ENCODE assay signal across 1 cellular context in the genomic region with DNA sequence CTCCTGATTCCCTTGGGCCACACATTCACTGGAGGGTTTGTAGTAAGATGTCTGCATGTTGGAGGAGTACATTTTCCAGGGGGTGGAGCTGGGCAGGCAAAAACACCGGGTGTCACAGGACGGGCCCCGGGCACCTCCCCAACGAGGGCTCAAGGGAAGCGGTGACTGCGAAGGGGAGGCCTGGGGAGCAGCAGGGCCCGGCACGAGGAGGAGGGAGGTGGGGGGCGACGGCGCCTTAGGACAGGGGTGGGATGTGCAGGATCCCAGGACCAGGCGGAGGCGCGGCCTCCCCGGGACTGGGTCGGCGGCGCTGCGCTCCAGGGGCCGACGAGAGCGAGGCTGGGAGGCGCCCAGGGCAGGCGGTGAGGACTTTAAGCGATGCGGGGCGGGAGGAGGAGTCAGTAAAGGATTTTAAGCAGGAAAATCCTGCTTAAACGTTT.
TF ChIP-seq lines count a peak whose summit lies in the region.

No MANE protein-coding gene starts in this region.

TF ChIP-seq in A549, 52 proteins besides CTCF, POLR2A, EP300 and RAD21 (continued from another document):
- TF ChIP-seq, protein P1, sequence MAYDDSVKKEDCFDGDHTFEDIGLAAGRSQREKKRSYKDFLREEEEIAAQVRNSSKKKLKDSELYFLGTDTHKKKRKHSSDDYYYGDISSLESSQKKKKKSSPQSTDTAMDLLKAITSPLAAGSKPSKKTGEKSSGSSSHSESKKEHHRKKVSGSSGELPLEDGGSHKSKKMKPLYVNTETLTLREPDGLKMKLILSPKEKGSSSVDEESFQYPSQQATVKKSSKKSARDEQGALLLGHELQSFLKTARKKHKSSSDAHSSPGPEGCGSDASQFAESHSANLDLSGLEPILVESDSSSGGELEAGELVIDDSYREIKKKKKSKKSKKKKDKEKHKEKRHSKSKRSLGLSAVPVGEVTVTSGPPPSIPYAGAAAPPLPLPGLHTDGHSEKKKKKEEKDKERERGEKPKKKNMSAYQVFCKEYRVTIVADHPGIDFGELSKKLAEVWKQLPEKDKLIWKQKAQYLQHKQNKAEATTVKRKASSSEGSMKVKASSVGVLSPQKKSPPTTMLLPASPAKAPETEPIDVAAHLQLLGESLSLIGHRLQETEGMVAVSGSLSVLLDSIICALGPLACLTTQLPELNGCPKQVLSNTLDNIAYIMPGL (CRISPR knock-in tag; IDR thresholded peaks at IDR 0.05; ENCODE audit: borderline replicate concordance), result no peak
TF ChIP-seq in A549: peak in this region for 1.
